10 cellular contexts compared by ENCODE assay signal in the genomic region with DNA sequence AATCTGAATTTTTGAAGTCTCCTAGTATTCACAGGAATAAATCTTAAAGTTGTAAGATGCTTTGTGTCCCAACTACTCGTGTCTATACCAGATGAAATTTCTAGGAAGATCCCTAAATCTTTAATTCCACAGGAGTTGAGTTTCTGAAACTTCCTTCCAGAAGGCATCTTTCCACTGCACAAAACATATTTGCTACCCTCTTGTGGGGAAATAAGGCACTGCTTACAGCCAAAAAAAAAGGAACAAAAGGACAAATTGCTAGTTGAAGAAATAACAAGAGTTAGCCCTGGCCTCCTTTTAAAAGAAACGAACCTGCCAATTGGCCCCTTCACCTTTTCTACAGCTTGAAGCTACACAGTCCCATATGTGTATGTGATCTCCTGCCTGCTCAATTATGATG. TPM values are rescaled to one million over a fixed set of nuclear protein-coding genes. Genes with fewer than 3 reads are reported as not detected.
DNase-seq lines count a peak whose midpoint lies in the region; ATAC-seq and TF ChIP-seq lines count a peak whose summit lies in the region.
"Had no signal": no experiment of that assay in that cellular context is flagged by ENCODE, and none has a peak within 500 bp of the region (broad histone marks: within the 10 kb centered on the region; RNA-seq: fewer than 3 reads in every experiment).

No MANE protein-coding gene starts in this region.

- TF ChIP-seq CTCF in OCI-LY1 (IDR thresholded peaks at IDR 0.05; ENCODE audit: low read length) (peak; percentile 52), fibroblast of the aortic adventitia (IDR thresholded peaks at IDR 0.05; ENCODE audit: insufficient read depth, low read length) (peak; percentile 78), tibial artery (IDR thresholded peaks at IDR 0.05) (peak; percentile 42 to 44)

- no peak overlapping the region for H2AFZ ChIP-seq in OCI-LY1 (ENCODE audit: low read length)

- no peaks in the 10 kb centered on the region for H3K9me3 ChIP-seq in OCI-LY1 (ENCODE audit: low read length)
- no peaks in the 10 kb centered on the region for H3K9me3 ChIP-seq in tibial artery
- H3K9me3 ChIP-seq: SJCRH30 had no signal

- H3K4me3 ChIP-seq in OCI-LY1 (ENCODE audit: low read depth, low read length, poor library complexity, severe bottlenecking) = no peak overlapping the region
- no peak overlapping the region for H3K4me3 ChIP-seq in fibroblast of the aortic adventitia (ENCODE audit: low read depth, low read length)
- no peak overlapping the region for H3K4me3 ChIP-seq in tibial artery
- H3K4me3 ChIP-seq: SJCRH30 had no signal

- intact Hi-C loops in tibial artery (cut with DNase I; ENCODE audit: low total_unique reads) = loop anchor here (10.0 kb wide), 1 partner anchor 1494 kb away; no protein-coding TSS in a partner anchor

- no peaks in the 10 kb centered on the region for H4K20me1 ChIP-seq in OCI-LY1 (ENCODE audit: insufficient read depth, low read length)

- no peak overlapping the region for H3K9ac ChIP-seq in OCI-LY1 (ENCODE audit: low read length)

- H3K9me2 ChIP-seq in OCI-LY1 (ENCODE audit: low read depth, low read length) = no peaks in the 10 kb centered on the region

- H3K4me1 ChIP-seq in OCI-LY1 (ENCODE audit: insufficient read depth, low read length, severe bottlenecking) (no peaks in the 10 kb centered on the region), tibial artery (no peaks in the 10 kb centered on the region)
- H3K4me1 ChIP-seq: SJCRH30 had no signal

- H3K27me3 ChIP-seq in OCI-LY1 (ENCODE audit: insufficient read depth, low read length) (no peaks in the 10 kb centered on the region; the same call in none of the 2 replicates), tibial artery (peaks cover 0 to 5% of the 10 kb centered on the region in 2 donors)
- H3K27me3 ChIP-seq: SJCRH30 had no signal

- H3K36me3 ChIP-seq in OCI-LY1 (ENCODE audit: insufficient read depth, low read length) (no peaks in the 10 kb centered on the region), tibial artery (no peaks in the 10 kb centered on the region)
- H3K36me3 ChIP-seq: SJCRH30 had no signal

- H3K4me2 ChIP-seq in OCI-LY1 (ENCODE audit: low read length) = no peak overlapping the region

- H3K79me2 ChIP-seq in OCI-LY1 (ENCODE audit: insufficient read depth, low read length) = no peaks in the 10 kb centered on the region

- ATAC-seq in HG03175 (IDR thresholded peaks at IDR 0.05; ENCODE audit: unreplicated experiment) = no peak

- DNase-seq in SIG-M5 treated with dmso at 0.1 percent for 504 hours (lab: John Stamatoyannopoulos, UW; ENCODE audit: unreplicated experiment) = peak; percentile 60
- no peak for DNase-seq in SIG-M5 (lab: John Stamatoyannopoulos, UW)
- DNase-seq in fibroblast of the aortic adventitia (ENCODE audit: low read depth) = peak; percentile 28
- no peak for DNase-seq in tibial artery
- DNase-seq in activated CD4-positive, CD25-positive, alpha-beta regulatory T cell (lab: John Stamatoyannopoulos, UW) = no peak
- no peak for DNase-seq in mesenteric fat pad (ENCODE audit: low spot score)

- H3K27ac ChIP-seq in OCI-LY1 (ENCODE audit: low read depth, low read length, poor library complexity, severe bottlenecking) (no peak overlapping the region), tibial artery (no peak overlapping the region)
- H3K27ac ChIP-seq: SJCRH30 had no signal

- no peaks in the 10 kb centered on the region for H3F3A ChIP-seq in OCI-LY1 (ENCODE audit: insufficient read depth, low read length)

RNA-seq across cellular contexts. Expression of a gene that starts 54.0 kb away (rescaled TPM):
- total RNA-seq in fibroblast of the aortic adventitia (ENCODE audit: low replicate concordance) (not detected in 2 replicates), mesenteric fat pad (not detected)
- total RNA-seq: Daoy, SJCRH30 had no signal

Comparison
In these comparisons a context has a peak if more than half of its experiments do, and no peak if none do; other contexts are left out.
1. DNase-seq: peak in SIG-M5 treated with dmso at 0.1 percent for 504 hours (single experiment) and fibroblast of the aortic adventitia (single experiment); none in SIG-M5 (single experiment), tibial artery (0 of 2), activated CD4-positive, CD25-positive, alpha-beta regulatory T cell (0 of 4) and mesenteric fat pad (single experiment).
2. Peak in every context shown above with its lines, with median percentiles within 50 percentile points of each other: CTCF ChIP-seq.